32 cellular contexts compared by ENCODE assay signal in the genomic region with DNA sequence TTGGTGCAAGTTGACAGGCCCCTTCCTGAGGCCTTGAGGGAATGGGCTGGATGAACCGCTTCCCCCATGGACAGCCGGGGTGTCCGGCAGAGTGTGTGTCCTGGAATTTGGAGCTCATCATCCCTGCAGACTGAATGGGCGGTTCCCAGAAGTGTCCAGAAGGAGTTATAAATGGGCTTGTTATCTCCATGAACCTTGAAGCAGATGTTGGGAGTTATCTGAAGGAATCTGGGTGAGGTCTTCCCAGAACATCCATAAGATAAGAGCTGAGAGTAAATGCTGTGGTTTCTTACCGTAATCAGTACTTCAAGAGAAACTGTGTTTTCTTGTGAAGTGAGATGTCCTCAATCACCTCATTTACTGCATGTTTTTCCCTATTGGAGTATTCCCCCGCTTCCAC.
"Had no signal": no experiment of that assay in that cellular context is flagged by ENCODE, and none has a peak within 500 bp of the region (broad histone marks: within the 10 kb centered on the region; RNA-seq: fewer than 3 reads in every experiment).

No MANE protein-coding gene starts in this region.

- H3K4me3 Mint-ChIP-seq: activated naive CD8-positive, alpha-beta T cell; nephron progenitor cell; stimulated activated effector memory CD8-positive, alpha-beta T cell treated with anti-CD3 and anti-CD28 coated beads, Interleukin-12 subunit alpha, Interleukin-12 subunit beta, amount 100 ng/mL, for 72 hours; stimulated activated naive CD8-positive, alpha-beta T cell treated with anti-CD3 and anti-CD28 coated beads, Interleukin-15, Interleukin-2, amounts not matched to agents 100 ng/mL and 50 ng/mL, for 24 hours; T-helper 1 cell treated with Interleukin-12 subunit alpha and Interleukin-12 subunit beta and Interleukin-4 antibody, amounts not matched to agents 30 μg/mL and 1 μg/mL, for 36 hours had no signal

- H3K36me3 Mint-ChIP-seq: stimulated activated effector memory CD8-positive, alpha-beta T cell treated with anti-CD3 and anti-CD28 coated beads, Interleukin-12 subunit alpha, Interleukin-12 subunit beta, amount 100 ng/mL, for 72 hours had no signal

- H3K27ac Mint-ChIP-seq: activated naive CD8-positive, alpha-beta T cell; nephron progenitor cell; stimulated activated effector memory CD8-positive, alpha-beta T cell treated with anti-CD3 and anti-CD28 coated beads, Interleukin-12 subunit alpha, Interleukin-12 subunit beta, amount 100 ng/mL, for 72 hours; stimulated activated naive CD8-positive, alpha-beta T cell treated with anti-CD3 and anti-CD28 coated beads, Interleukin-15, Interleukin-2, amounts not matched to agents 100 ng/mL and 50 ng/mL, for 24 hours; T-helper 1 cell treated with Interleukin-12 subunit alpha and Interleukin-12 subunit beta and Interleukin-4 antibody, amounts not matched to agents 30 μg/mL and 1 μg/mL, for 36 hours had no signal

- H3K36me3 ChIP-seq: ascending aorta, brain microvascular endothelial cell, gastroesophageal sphincter, lower lobe of right lung, neutrophil, pancreas, prostate gland, upper lobe of left lung, vagina had no signal

- ATAC-seq: gastroesophageal sphincter; left lobe of liver; lower lobe of right lung; pancreas; sciatic nerve; stimulated activated effector memory CD8-positive, alpha-beta T cell treated with anti-CD3 and anti-CD28 coated beads, Interleukin-12 subunit alpha, Interleukin-12 subunit beta, amount 100 ng/mL, for 72 hours had no signal

- H3K4me3 ChIP-seq: ascending aorta, coronary artery, dorsolateral prefrontal cortex, gastroesophageal sphincter, lower lobe of right lung, pancreas, prostate gland, skin epidermis, upper lobe of left lung, vagina had no signal

- H3K27me3 ChIP-seq: ascending aorta, pancreas, upper lobe of left lung, vagina had no signal

- H3K27ac ChIP-seq: ascending aorta, brain microvascular endothelial cell, coronary artery, dorsolateral prefrontal cortex, gastroesophageal sphincter, lower lobe of right lung, neutrophil, pancreas, prostate gland, skin epidermis, upper lobe of left lung, vagina had no signal

- H3K9me3 ChIP-seq: ascending aorta, lower lobe of right lung, neutrophil, pancreas, prostate gland, upper lobe of left lung, vagina had no signal

- H3K4me1 Mint-ChIP-seq: stimulated activated effector memory CD8-positive, alpha-beta T cell treated with anti-CD3 and anti-CD28 coated beads, Interleukin-12 subunit alpha, Interleukin-12 subunit beta, amount 100 ng/mL, for 72 hours had no signal

- H3K4me1 ChIP-seq: ascending aorta, gastroesophageal sphincter, lower lobe of right lung, pancreas, prostate gland, upper lobe of left lung, vagina had no signal

- DNase-seq: activated CD4-positive, alpha-beta T cell treated with anti-CD3 and anti-CD28 coated beads for 4 hours; activated CD4-positive, alpha-beta T cell treated with anti-CD3 and anti-CD28 coated beads, Interleukin-2, amount 50 U/mL, for 48 hours; activated CD8-positive, alpha-beta memory T cell treated with anti-CD3 and anti-CD28 coated beads for 24 hours; activated effector memory CD4-positive, alpha-beta T cell treated with Interleukin-2 at 50 U/mL for 16 hours; activated naive CD4-positive, alpha-beta T cell treated with Interleukin-2 at 50 U/mL for 16 hours; brain microvascular endothelial cell; dorsolateral prefrontal cortex; effector memory CD4-positive, alpha-beta T cell; head of caudate nucleus; lower lobe of right lung; mesenchymal stem cell; nephron progenitor cell; pancreas; retina; stimulated activated CD4-positive, alpha-beta T cell treated with anti-CD3 and anti-CD28 coated beads, Interleukin-4, amount 100 ng/mL, for 24 hours; substantia nigra; SW 1271; T-helper 9 cell; upper lobe of left lung had no signal
